ENCODE assay signal across 8 cellular contexts in the genomic region with DNA sequence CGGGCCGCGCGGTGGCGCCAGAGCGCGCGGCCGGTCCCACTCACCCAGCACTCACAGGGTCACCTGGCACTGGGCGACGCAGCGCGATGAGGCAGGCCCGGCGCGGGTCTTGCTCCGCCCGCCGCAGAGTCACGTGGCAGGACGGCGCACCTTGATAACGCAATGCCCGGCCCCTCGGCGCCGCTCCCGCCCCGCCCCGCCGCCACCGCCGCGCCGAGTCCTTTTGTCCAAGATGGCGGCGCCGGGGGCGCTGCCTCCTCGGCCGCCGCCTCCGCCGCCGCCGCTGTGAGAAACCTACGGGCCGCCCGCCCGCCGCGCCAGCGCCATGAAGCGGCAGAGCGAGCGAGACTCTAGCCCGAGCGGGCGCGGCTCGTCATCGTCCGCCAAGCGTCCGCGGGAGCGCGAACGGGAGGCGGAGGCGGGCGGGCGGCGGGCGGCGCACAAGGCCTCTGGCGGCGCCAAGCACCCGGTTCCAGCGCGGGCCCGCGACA. TPM values are rescaled to one million over a fixed set of nuclear protein-coding genes. Genes with fewer than 3 reads are reported as not detected.
A peak's percentile ranks its signal among the peaks of the same experiment; 100 is the strongest.
DNase-seq lines count a peak whose midpoint lies in the region; ATAC-seq, FAIRE-seq and TF ChIP-seq lines count a peak whose summit lies in the region.

A gene with protein sequence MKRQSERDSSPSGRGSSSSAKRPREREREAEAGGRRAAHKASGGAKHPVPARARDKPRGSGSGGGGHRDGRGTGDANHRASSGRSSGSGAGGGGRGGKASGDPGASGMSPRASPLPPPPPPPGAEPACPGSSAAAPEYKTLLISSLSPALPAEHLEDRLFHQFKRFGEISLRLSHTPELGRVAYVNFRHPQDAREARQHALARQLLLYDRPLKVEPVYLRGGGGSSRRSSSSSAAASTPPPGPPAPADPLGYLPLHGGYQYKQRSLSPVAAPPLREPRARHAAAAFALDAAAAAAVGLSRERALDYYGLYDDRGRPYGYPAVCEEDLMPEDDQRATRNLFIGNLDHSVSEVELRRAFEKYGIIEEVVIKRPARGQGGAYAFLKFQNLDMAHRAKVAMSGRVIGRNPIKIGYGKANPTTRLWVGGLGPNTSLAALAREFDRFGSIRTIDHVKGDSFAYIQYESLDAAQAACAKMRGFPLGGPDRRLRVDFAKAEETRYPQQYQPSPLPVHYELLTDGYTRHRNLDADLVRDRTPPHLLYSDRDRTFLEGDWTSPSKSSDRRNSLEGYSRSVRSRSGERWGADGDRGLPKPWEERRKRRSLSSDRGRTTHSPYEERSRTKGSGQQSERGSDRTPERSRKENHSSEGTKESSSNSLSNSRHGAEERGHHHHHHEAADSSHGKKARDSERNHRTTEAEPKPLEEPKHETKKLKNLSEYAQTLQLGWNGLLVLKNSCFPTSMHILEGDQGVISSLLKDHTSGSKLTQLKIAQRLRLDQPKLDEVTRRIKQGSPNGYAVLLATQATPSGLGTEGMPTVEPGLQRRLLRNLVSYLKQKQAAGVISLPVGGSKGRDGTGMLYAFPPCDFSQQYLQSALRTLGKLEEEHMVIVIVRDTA (plus strand): TSS at position 211 of the 491 bp plus-strand sequence. CDS start 115 bp downstream, at position 326.

- no peaks in the 10 kb centered on the region for H3K9me3 ChIP-seq in OCI-LY7 (ENCODE audit: low read length)
- H3K9me3 ChIP-seq in mucosa of descending colon = no peaks in the 10 kb centered on the region

- peak within 1 kb of the TSS; percentile 92 for H3K4me2 ChIP-seq in OCI-LY7 (ENCODE audit: low read length)

- peaks cover 69% of the 10 kb centered on the region for H3K79me2 ChIP-seq in OCI-LY7 (ENCODE audit: insufficient read depth, low read depth, low read length)

- H2AFZ ChIP-seq in OCI-LY7 (ENCODE audit: low read length) = peak within 1 kb of the TSS; percentile 4; the same call in 1 of the 2 replicates

- H3K4me3 ChIP-seq in OCI-LY7 (ENCODE audit: low read depth, low read length, poor library complexity, severe bottlenecking) (peak within 1 kb of the TSS; percentile 86), epithelial cell of esophagus (ENCODE audit: low read length) (peak within 1 kb of the TSS; percentile 60), mucosa of descending colon (peak within 1 kb of the TSS; percentile 57)

- peak within 1 kb of the TSS; percentile 63 for H3K27ac ChIP-seq in OCI-LY7 (ENCODE audit: low read depth, low read length, poor library complexity, severe bottlenecking)

- ATAC-seq in GM21447 (IDR thresholded peaks at IDR 0.05; ENCODE audit: unreplicated experiment) = peak; percentile 86
- peak; percentile 92 for ATAC-seq in mucosa of descending colon

- POLR2A ChIA-PET in OCI-LY7 (lab: Charles Lee) = interaction anchor here (1.2 kb wide), 1 partner anchor 224 kb away, joined by 3 read pairs; no protein-coding TSS in a partner anchor

- DNase-seq in D721Med (ENCODE audit: insufficient read length, low spot score) = peak; percentile 97
- DNase-seq in HuH-7 (ENCODE audit: low spot score) = peak; percentile 98
- peak; percentile 98 for DNase-seq in OCI-LY7 (ENCODE audit: low spot score)
- peak; percentile 94 for DNase-seq in activated T-cell treated with anti-CD3 and anti-CD28 coated beads for 24 hours (ENCODE audit: low read depth)
- peak; percentile 98 for DNase-seq in epithelial cell of esophagus (ENCODE audit: low read depth)
- peak; percentile 98 to 99 (median 99) for DNase-seq in mucosa of descending colon
- peak; percentile 81 to 96 for DNase-seq in stimulated activated CD8-positive, alpha-beta memory T cell treated with anti-CD3 and anti-CD28 coated beads, Interleukin-4, amount 100 ng/mL, for 4 hours (ENCODE audit: low read depth in 2 of 2, low spot score in 1 of 2)

- H3K4me1 ChIP-seq in OCI-LY7 (ENCODE audit: insufficient read depth, low read length, poor library complexity, severe bottlenecking) (peaks cover 86% of the 10 kb centered on the region), mucosa of descending colon (ENCODE audit: low read depth) (peaks cover 68% of the 10 kb centered on the region)

- no TSS peak for BruUV-seq in OCI-LY7 (replicated peaks; lab: Mats Ljungman, UMichigan)

- H3K36me3 ChIP-seq in OCI-LY7 (ENCODE audit: insufficient read depth, low read length) (peaks cover 85% of the 10 kb centered on the region), mucosa of descending colon (ENCODE audit: low read depth) (no peaks in the 10 kb centered on the region)

- FAIRE-seq in D721Med (lab: Jason Lieb, UNC) = no peak

- CTCF ChIA-PET in OCI-LY7 (lab: Charles Lee; ENCODE audit: unreplicated experiment) = no interaction called here

- H4K20me1 ChIP-seq in OCI-LY7 (ENCODE audit: insufficient read depth, low read length) = peaks cover 50% of the 10 kb centered on the region

- intact Hi-C loops in OCI-LY7 (cut with micrococcal nuclease; ENCODE audit: unreplicated experiment) = loop anchor here (1.0 to 2.0 kb wide), 2 partner anchors 108 to 774 kb away; a partner anchor contains a TSS
- intact Hi-C loops in mucosa of descending colon (cut with DNase I, micrococcal nuclease) = no loop called here

- TF ChIP-seq CTCF in D721Med (IDR thresholded peaks at IDR 0.05; ENCODE audit: insufficient read depth, missing control alignments) (peak; percentile 71), OCI-LY7 (conservative IDR thresholded peaks at IDR 0.05; ENCODE audit: low read length) (peak; percentile 40), epithelial cell of esophagus (IDR thresholded peaks at IDR 0.05; ENCODE audit: insufficient read depth, low read depth, low read length, missing control alignments) (peak; percentile 70), mucosa of descending colon (IDR thresholded peaks at IDR 0.05) (peak; percentile 97)

- H3K9me2 ChIP-seq in OCI-LY7 (ENCODE audit: insufficient read depth, low read length) = no peaks in the 10 kb centered on the region

RNA-seq across cellular contexts. Expression of the gene that starts here (rescaled TPM):
- 30.5 and 34.2 TPM in 2 replicates for total RNA-seq in OCI-LY7 (2014; rRNA removed; shearing (Covaris generic))
- total RNA-seq in OCI-LY7 (2022) = 37.4 and 37.6 TPM in 2 replicates
- total RNA-seq in mucosa of descending colon = 10 to 100 TPM; 28.5 to 35.0 (median 28.8) TPM

Comparison
In these comparisons a context has a peak if more than half of its experiments do, and no peak if none do; other contexts are left out.
1. Peak in every context shown above with its lines: DNase-seq, ATAC-seq, H3K4me3 ChIP-seq and H3K27ac ChIP-seq.
2. CTCF ChIP-seq: peak in every context shown above with its lines; median percentile 97 in mucosa of descending colon; 71 in D721Med; 70 in epithelial cell of esophagus; 40 in OCI-LY7.